ENCODE assay signal across 11 cellular contexts in genomic region chr5:149456597-149457392, GRCh38.
A peak's percentile ranks its signal among the peaks of the same experiment; 100 is the strongest.
DNase-seq lines count a peak whose midpoint lies in the region; ATAC-seq and TF ChIP-seq lines count a peak whose summit lies in the region.
"Had no signal": no experiment of that assay in that cellular context is flagged by ENCODE, and none has a peak within 500 bp of the region (broad histone marks: within the 10 kb centered on the region; RNA-seq: fewer than 3 reads in every experiment).

No MANE protein-coding gene starts in this region.

- H3K4me3 Mint-ChIP-seq in T-helper 17 cell, result no peak overlapping the region
- H3K4me3 Mint-ChIP-seq: activated CD8-positive, alpha-beta T cell treated with anti-CD3 and anti-CD28 coated beads, Interleukin-2, amount 10 ng/mL, durations not matched to agents 7 days and 5 days had no signal

- H3K27ac ChIP-seq in mesodermal cell (ENCODE audit: low read depth, low read length, severe bottlenecking), result peak overlapping the region; percentile 90
- peak overlapping the region; percentile 52 to 88 (median 76) for H3K27ac ChIP-seq in upper lobe of left lung
- no peak overlapping the region for H3K27ac ChIP-seq in colonic mucosa

- H3K27me3 Mint-ChIP-seq in T-helper 17 cell, result no peaks in the 10 kb centered on the region

- 88% methylated on average over 3 to 5 of the region's 6 CpGs for WGBS in mesodermal cell (ENCODE audit: insufficient coverage in 2 of 2), 2 experiments
- 49 to 53% methylated on average over 6 of the region's 6 CpGs for WGBS in upper lobe of left lung, 2 donors

- H3K27me3 ChIP-seq in upper lobe of left lung (no peaks in the 10 kb centered on the region), colonic mucosa (no peaks in the 10 kb centered on the region)

- peak overlapping the region in 1 of 2 donors; percentile 9 for H3K9ac ChIP-seq in colonic mucosa (ENCODE audit: low read depth in 2 of 2, low read length in 2 of 2)

- H3K9me3 ChIP-seq in T-helper 17 cell (ENCODE audit: control insufficient read depth, low read length, poor library complexity, severe bottlenecking), result no peaks in the 10 kb centered on the region
- H3K9me3 ChIP-seq in mesodermal cell (ENCODE audit: control insufficient read depth, low read length), result no peaks in the 10 kb centered on the region
- H3K9me3 ChIP-seq in upper lobe of left lung, result no peaks in the 10 kb centered on the region
- H3K9me3 ChIP-seq in colonic mucosa, result no peaks in the 10 kb centered on the region

- intact Hi-C loops in colonic mucosa (cut with DNase I), result no loop called here

- no peak for TF ChIP-seq CTCF in fibroblast of pulmonary artery (IDR thresholded peaks at IDR 0.05; ENCODE audit: low read length, missing control alignments)
- no peak for TF ChIP-seq CTCF in upper lobe of left lung (IDR thresholded peaks at IDR 0.05)
- no peak for TF ChIP-seq CTCF in colonic mucosa (IDR thresholded peaks at IDR 0.05)

- H3K36me3 ChIP-seq in mesodermal cell (ENCODE audit: control insufficient read depth, insufficient read depth, low read length) (no peaks in the 10 kb centered on the region), upper lobe of left lung (no peaks in the 10 kb centered on the region), colonic mucosa (no peaks in the 10 kb centered on the region)

- ATAC-seq in T-helper 17 cell (no peak), upper lobe of left lung (ENCODE audit: low FRiP score in 2 of 2) (peak in 1 of 2 donors; percentile 52), GM18868 (IDR thresholded peaks at IDR 0.05; ENCODE audit: unreplicated experiment) (no peak), GM18867 (IDR thresholded peaks at IDR 0.05; ENCODE audit: unreplicated experiment) (no peak)

- H3K4me1 ChIP-seq in mesodermal cell (ENCODE audit: control insufficient read depth, insufficient read depth, low read length, poor library complexity, severe bottlenecking), result peaks cover 49% of the 10 kb centered on the region
- H3K4me1 ChIP-seq in upper lobe of left lung, result peaks cover 16 to 29% (median 22%) of the 10 kb centered on the region in 4 donors
- peaks cover 20% of the 10 kb centered on the region for H3K4me1 ChIP-seq in colonic mucosa

- peaks cover 3% of the 10 kb centered on the region for H3K36me3 Mint-ChIP-seq in T-helper 17 cell (ENCODE audit: low read depth)

- no peak overlapping the region for H3K4me3 ChIP-seq in fibroblast of pulmonary artery (replicated peaks; ENCODE audit: low read depth, low read length)
- no peak overlapping the region for H3K4me3 ChIP-seq in mesodermal cell (ENCODE audit: extremely low read depth, insufficient read depth, low read length, poor library complexity, severe bottlenecking)
- H3K4me3 ChIP-seq in upper lobe of left lung, result no peak overlapping the region
- no peak overlapping the region for H3K4me3 ChIP-seq in colonic mucosa

- H3K4me1 Mint-ChIP-seq in T-helper 17 cell, result peaks cover 4% of the 10 kb centered on the region

- H3K27ac Mint-ChIP-seq in T-helper 17 cell, result peak overlapping the region; percentile 73
- H3K27ac Mint-ChIP-seq: activated CD8-positive, alpha-beta T cell treated with anti-CD3 and anti-CD28 coated beads, Interleukin-2, amount 10 ng/mL, durations not matched to agents 7 days and 5 days had no signal

- TF ChIP-seq EP300 in upper lobe of left lung (IDR thresholded peaks at IDR 0.05), result no peak

- TF ChIP-seq POLR2A in upper lobe of left lung (IDR thresholded peaks at IDR 0.05), result no peak

- DNase-seq in T-helper 17 cell, result no peak
- DNase-seq in fibroblast of pulmonary artery (ENCODE audit: low read depth), result peak; percentile 43
- no peak for DNase-seq in upper lobe of left lung
- DNase-seq in DMS153 (lab: John Stamatoyannopoulos, UW), result no peak
- DNase-seq in colonic mucosa, result no peak
- DNase-seq: activated CD8-positive, alpha-beta T cell treated with anti-CD3 and anti-CD28 coated beads, Interleukin-2, amount 10 ng/mL, durations not matched to agents 7 days and 5 days; activated naive CD4-positive, alpha-beta T cell treated with anti-CD3 and anti-CD28 coated beads, Interleukin-2, amount 50 U/mL, for 16 hours; NCI-H1092 had no signal
